ENCODE assay signal across 8 cellular contexts in genomic region chr9:94156549-94157407, GRCh38.
DNase-seq lines count a peak whose midpoint lies in the region; ATAC-seq and TF ChIP-seq lines count a peak whose summit lies in the region.

No MANE protein-coding gene starts in this region.

- H3K27ac ChIP-seq in mesenchymal stem cell (ENCODE audit: low read length, poor library complexity, severe bottlenecking): peak overlapping the region; percentile 35

- 88% methylated on average over 17 of the region's 18 CpGs for WGBS in mesenchymal stem cell

- no peak for TF ChIP-seq CTCF in choroid plexus epithelial cell (conservative IDR thresholded peaks at IDR 0.05; ENCODE audit: low read depth, low read length)

- H2AK5ac ChIP-seq in mesenchymal stem cell (ENCODE audit: low read length, severe bottlenecking): peak overlapping the region; percentile 41

- H3K79me1 ChIP-seq in mesenchymal stem cell (replicated peaks; ENCODE audit: low read length, poor library complexity, severe bottlenecking): no peaks in the 10 kb centered on the region

- H2BK5ac ChIP-seq in mesenchymal stem cell (ENCODE audit: low read depth, low read length, poor library complexity, severe bottlenecking): no peak overlapping the region

- no peak overlapping the region for H4K91ac ChIP-seq in mesenchymal stem cell (ENCODE audit: low read length)

- H3K4me1 ChIP-seq in mesenchymal stem cell (ENCODE audit: control insufficient read depth, insufficient read depth, low read depth, low read length): peaks cover 8% of the 10 kb centered on the region

- no peak overlapping the region for H3K14ac ChIP-seq in mesenchymal stem cell (ENCODE audit: low read length in 2 of 2)

- no peak overlapping the region for H3K4me3 ChIP-seq in choroid plexus epithelial cell (ENCODE audit: low read depth, low read length)
- no peak overlapping the region for H3K4me3 ChIP-seq in mesenchymal stem cell (ENCODE audit: insufficient read depth in 1 of 2, low read depth in 1 of 2, low read length in 2 of 2)
- H3K4me3 ChIP-seq in MG63: no peak overlapping the region

- no peaks in the 10 kb centered on the region for H3K27me3 ChIP-seq in mesenchymal stem cell (ENCODE audit: control insufficient read depth in 1 of 2, insufficient read depth in 1 of 2, low read length in 2 of 2)
- no peaks in the 10 kb centered on the region for H3K27me3 ChIP-seq in MG63

- H3K36me3 ChIP-seq in mesenchymal stem cell (ENCODE audit: control insufficient read depth in 1 of 2, insufficient read depth in 2 of 2, low read depth in 1 of 2, low read length in 2 of 2): no peaks in the 10 kb centered on the region
- H3K36me3 ChIP-seq in MG63: no peaks in the 10 kb centered on the region

- peak overlapping the region; percentile 14 to 60 for H2BK12ac ChIP-seq in mesenchymal stem cell (ENCODE audit: low read length in 2 of 2)

- no peak overlapping the region for H2AFZ ChIP-seq in mesenchymal stem cell (ENCODE audit: low read depth, low read length)

- no peak for ATAC-seq in GM21737 (IDR thresholded peaks at IDR 0.05; ENCODE audit: unreplicated experiment)

- H3K9ac ChIP-seq in mesenchymal stem cell (ENCODE audit: low read length): no peak overlapping the region

- H2BK120ac ChIP-seq in mesenchymal stem cell (ENCODE audit: low read depth, low read length): no peak overlapping the region

- H2BK15ac ChIP-seq in mesenchymal stem cell (ENCODE audit: low read depth, poor library complexity, severe bottlenecking): no peak overlapping the region

- DNase-seq in AML-193 (lab: John Stamatoyannopoulos, UW) (peak; percentile 60 to 63), NCI-H128 (lab: John Stamatoyannopoulos, UW; ENCODE audit: unreplicated experiment) (peak; percentile 43), choroid plexus epithelial cell (ENCODE audit: low read depth) (peak; percentile 91), mesenchymal stem cell (no peak), NCI-H524 treated with DMSO at 0.1 percent for 48 hours (lab: John Stamatoyannopoulos, UW) (no peak), MG63 (no peak), occipital lobe (lab: John Stamatoyannopoulos, UW) (no peak)

- H4K8ac ChIP-seq in mesenchymal stem cell (ENCODE audit: low read length): peak overlapping the region; percentile 46

- peak overlapping the region in 1 of 2 experiments; percentile 69 for H3K4ac ChIP-seq in mesenchymal stem cell (ENCODE audit: low read depth in 1 of 2, low read length in 2 of 2)

- no peak overlapping the region for H3K4me2 ChIP-seq in mesenchymal stem cell (ENCODE audit: low read length, poor library complexity, severe bottlenecking)

- H3K9me3 ChIP-seq in mesenchymal stem cell (ENCODE audit: control insufficient read depth, low read length) (no peaks in the 10 kb centered on the region), MG63 (no peaks in the 10 kb centered on the region)

- peak overlapping the region; percentile 50 to 85 for H3K18ac ChIP-seq in mesenchymal stem cell (ENCODE audit: low read depth in 1 of 2, low read length in 2 of 2)

- no peak overlapping the region for H3K23ac ChIP-seq in mesenchymal stem cell (ENCODE audit: low read length in 2 of 2)

Comparison
In these comparisons a context has a peak if more than half of its experiments do, and no peak if none do; other contexts are left out.
1. DNase-seq: peak in AML-193 (2 of 2), NCI-H128 (single experiment) and choroid plexus epithelial cell (single experiment); none in mesenchymal stem cell (single experiment), NCI-H524 treated with DMSO at 0.1 percent for 48 hours (single experiment), MG63 (single experiment) and occipital lobe (single experiment).